11 cellular contexts compared by ENCODE assay signal in the genomic region with DNA sequence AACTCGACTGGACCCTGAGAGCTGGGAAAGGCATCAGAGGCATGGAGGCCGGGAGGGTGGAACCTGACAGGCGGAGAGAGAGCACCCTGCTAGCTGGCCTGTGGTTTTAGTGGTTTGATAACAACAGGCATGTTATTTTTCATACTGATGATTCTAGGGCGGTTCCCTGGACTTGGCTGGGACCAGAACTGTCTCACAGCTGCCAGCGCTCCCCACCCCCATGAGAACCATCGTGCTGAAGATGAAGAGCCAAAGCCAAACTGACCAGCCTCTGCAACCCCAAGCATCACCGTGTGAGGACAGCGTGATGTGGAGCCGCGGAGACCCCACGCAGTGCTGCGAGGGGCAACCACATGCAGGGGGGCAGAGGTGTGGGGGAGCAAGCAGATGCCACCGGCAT. TPM values are rescaled to one million over a fixed set of nuclear protein-coding genes. Genes with fewer than 3 reads are reported as not detected.
A peak's percentile ranks its signal among the peaks of the same experiment; 100 is the strongest.
DNase-seq lines count a peak whose midpoint lies in the region; ATAC-seq and TF ChIP-seq lines count a peak whose summit lies in the region.
"Had no signal": no experiment of that assay in that cellular context is flagged by ENCODE, and none has a peak within 500 bp of the region (broad histone marks: within the 10 kb centered on the region; RNA-seq: fewer than 3 reads in every experiment).

No MANE protein-coding gene starts in this region.

- peak in 73 of 76 experiments; percentile 22 to 92 (median 74) for DNase-seq in HUDEP-2 (lab: John Stamatoyannopoulos, UW; ENCODE audit: unreplicated experiment in 76 of 76)
- DNase-seq in caudate nucleus (lab: John Stamatoyannopoulos, UW): no peak
- peak; percentile 83 for DNase-seq in hepatic stellate cell (ENCODE audit: low spot score)
- DNase-seq in smooth muscle cell (lab: John Stamatoyannopoulos, UW; ENCODE audit: unreplicated experiment): no peak
- DNase-seq in hippocampal formation (lab: John Stamatoyannopoulos, UW): no peak
- no peak for DNase-seq in KG1 (lab: John Stamatoyannopoulos, UW)
- DNase-seq in stimulated activated CD4-positive, alpha-beta T cell treated with anti-CD3 and anti-CD28 coated beads, Interleukin-12 subunit alpha, Interleukin-12 subunit beta, amount 100 ng/mL, for 4 hours: no peak
- DNase-seq: NCI-H2171 treated with DMSO at 0.1 percent for 48 hours had no signal

- no peaks in the 10 kb centered on the region for H3K79me2 ChIP-seq in smooth muscle cell (ENCODE audit: low read depth)

- no peaks in the 10 kb centered on the region for H3K9me3 ChIP-seq in smooth muscle cell (replicated peaks; ENCODE audit: low read depth)

- no peaks in the 10 kb centered on the region for H3K36me3 ChIP-seq in smooth muscle cell (ENCODE audit: low read depth)

- peaks cover 49% of the 10 kb centered on the region for H4K20me1 ChIP-seq in smooth muscle cell (ENCODE audit: low read depth)

- no peak overlapping the region for H2AFZ ChIP-seq in smooth muscle cell (ENCODE audit: low read depth)

- WGBS in smooth muscle cell (ENCODE audit: low lambda C conversion rate): 55% methylated on average over 13 of the region's 13 CpGs

- peak overlapping the region; percentile 76 for H3K4me2 ChIP-seq in smooth muscle cell

- no peak overlapping the region for H3K4me3 ChIP-seq in smooth muscle cell

- H3K27ac ChIP-seq in caudate nucleus (ENCODE audit: low read depth, low read length): peak overlapping the region; percentile 50
- peak overlapping the region; percentile 58 for H3K27ac ChIP-seq in smooth muscle cell (ENCODE audit: low read depth)

- H3F3A ChIP-seq in smooth muscle cell (ENCODE audit: low read depth): peaks cover 13% of the 10 kb centered on the region

- H3K4me1 ChIP-seq in smooth muscle cell (ENCODE audit: low read depth): peaks cover 19% of the 10 kb centered on the region

- no peak overlapping the region for H3K9ac ChIP-seq in smooth muscle cell (ENCODE audit: low read depth)

- no peaks in the 10 kb centered on the region for H3K27me3 ChIP-seq in smooth muscle cell (ENCODE audit: low read depth)

- no peak for TF ChIP-seq CTCF in smooth muscle cell (IDR thresholded peaks at IDR 0.05; ENCODE audit: borderline replicate concordance, insufficient read depth, poor library complexity, severe bottlenecking)

- no peak for ATAC-seq in HG03108 (IDR thresholded peaks at IDR 0.05; ENCODE audit: unreplicated experiment)

RNA-seq across cellular contexts. Expression of a gene that starts 28.5 kb away (rescaled TPM):
- 131 and 134 TPM in 2 replicates for total RNA-seq in smooth muscle cell
- polyA plus RNA-seq in smooth muscle cell: 157 and 158 TPM in 2 replicates

RNA-seq across cellular contexts. Expression of a gene that starts 38.7 kb away (rescaled TPM):
- not detected in 2 replicates for total RNA-seq in smooth muscle cell
- polyA plus RNA-seq in smooth muscle cell: not detected in 2 replicates
- total RNA-seq: endodermal cell, kidney epithelial cell had no signal

RNA-seq across cellular contexts. Expression of a gene that starts 44.1 kb away (rescaled TPM):
- total RNA-seq in smooth muscle cell: 32.0 and 32.7 TPM in 2 replicates
- polyA plus RNA-seq in smooth muscle cell: 52.3 and 54.7 TPM in 2 replicates

RNA-seq across cellular contexts. Expression of a gene that starts 44.3 kb away (rescaled TPM):
- total RNA-seq in smooth muscle cell: 28.2 and 32.5 TPM in 2 replicates
- polyA plus RNA-seq in smooth muscle cell: 46.2 and 47.1 TPM in 2 replicates

RNA-seq across cellular contexts. Expression of a gene that starts 54.8 kb away (rescaled TPM):
- total RNA-seq in smooth muscle cell: 166 and 182 TPM in 2 replicates
- 109 and 110 TPM in 2 replicates for polyA plus RNA-seq in smooth muscle cell

Comparison
In these comparisons a context has a peak if more than half of its experiments do, and no peak if none do; other contexts are left out.
1. DNase-seq: peak in HUDEP-2 (73 of 76) and hepatic stellate cell (single experiment); none in caudate nucleus (0 of 61), smooth muscle cell (single experiment), hippocampal formation (0 of 2), KG1 (single experiment) and stimulated activated CD4-positive, alpha-beta T cell treated with anti-CD3 and anti-CD28 coated beads, Interleukin-12 subunit alpha, Interleukin-12 subunit beta, amount 100 ng/mL, for 4 hours (single experiment).